Comparison of ENCODE assay signal across 15 cellular contexts in genomic region chr17:57486978-57487377, GRCh38.
DNase-seq lines count a peak whose midpoint lies in the region; ATAC-seq, FAIRE-seq and TF ChIP-seq lines count a peak whose summit lies in the region.
"Had no signal": no experiment of that assay in that cellular context is flagged by ENCODE, and none has a peak within 500 bp of the region (broad histone marks: within the 10 kb centered on the region; RNA-seq: fewer than 3 reads in every experiment).

No MANE protein-coding gene starts in this region.

- H3K27ac ChIP-seq in GM12878 (ENCODE audit: control insufficient read depth, insufficient read depth) (peak overlapping the region; percentile 72), lower lobe of right lung (no peak overlapping the region), vagina (no peak overlapping the region), colonic mucosa (no peak overlapping the region)
- H3K27ac ChIP-seq: Peyer's patch had no signal

- H3K9me3 ChIP-seq in GM12878 (replicated peaks; ENCODE audit: control insufficient read depth, insufficient read depth, low read length) (no peaks in the 10 kb centered on the region), lower lobe of right lung (no peaks in the 10 kb centered on the region), vagina (no peaks in the 10 kb centered on the region), colonic mucosa (no peaks in the 10 kb centered on the region)
- H3K9me3 ChIP-seq: Peyer's patch had no signal

- peak overlapping the region; percentile 57; the same call in 1 of the 2 replicates for H3K4me2 ChIP-seq in GM12878 (ENCODE audit: control insufficient read depth, insufficient read depth)

- SMC1A ChIA-PET in GM12878 (lab: Charles Lee; ENCODE audit: uncharacterized antibody, unreplicated experiment), result interaction anchor here (0.8 to 10.8 kb wide), 16 partner anchors 11 to 244 kb away, joined by 3 to 102 read pairs (median 5); no protein-coding TSS in a partner anchor

- peaks cover 21% of the 10 kb centered on the region for H3K79me2 ChIP-seq in GM12878 (ENCODE audit: control insufficient read depth, insufficient read depth, low read length)

- no peak for ATAC-seq in activated naive CD4-positive, alpha-beta T cell treated with anti-CD3 and anti-CD28 coated beads, Interleukin-2, amount 50 U/mL, for 72 hours
- ATAC-seq in GM12878 (peak; percentile 53), lower lobe of right lung (peak; percentile 40 to 70), HG03565 (IDR thresholded peaks at IDR 0.05; ENCODE audit: unreplicated experiment) (no peak)

- TF ChIP-seq CTCF in GM12878 (IDR thresholded peaks at IDR 0.05 in 2 of 3, conservative IDR thresholded peaks at IDR 0.05 in 1 of 3; ENCODE audit: control insufficient read depth in 2 of 3, extremely low read depth in 1 of 3, insufficient read depth in 1 of 3, low read depth in 3 of 3, low read length in 3 of 3) (no peak), lower lobe of right lung (IDR thresholded peaks at IDR 0.05) (no peak), GM10266 (IDR thresholded peaks at IDR 0.05; ENCODE audit: control insufficient read depth, insufficient read depth, low read depth, missing control alignments) (no peak), vagina (IDR thresholded peaks at IDR 0.05) (no peak), colonic mucosa (IDR thresholded peaks at IDR 0.05) (no peak)

- H4K20me1 ChIP-seq in GM12878 (ENCODE audit: control insufficient read depth, insufficient read depth), result no peaks in the 10 kb centered on the region

- peaks cover 0 to 4% of the 10 kb centered on the region in 2 donors for H3K9me3 Mint-ChIP-seq in activated naive CD4-positive, alpha-beta T cell treated with anti-CD3 and anti-CD28 coated beads, Interleukin-2, amount 50 U/mL, for 72 hours
- no peaks in the 10 kb centered on the region for H3K9me3 Mint-ChIP-seq in activated naive CD4-positive, alpha-beta T cell treated with anti-CD3 and anti-CD28 coated beads, Interleukin-2, amount 10 ng/mL, durations not matched to agents 7 days and 5 days

- POLR2A ChIA-PET in GM12878 (lab: Charles Lee), result interaction anchor here (0.7 to 1.8 kb wide), 9 partner anchors 11 to 114 kb away, joined by 3 to 8 read pairs (median 3); no protein-coding TSS in a partner anchor

- TF ChIP-seq RAD21 in GM12878 (IDR thresholded peaks at IDR 0.05; ENCODE audit: insufficient read depth, low read depth, low read length), result no peak

- H3K9ac ChIP-seq in GM12878 (ENCODE audit: control insufficient read depth, insufficient read depth, low read length), result peak overlapping the region; percentile 8; the same call in 1 of the 2 replicates
- H3K9ac ChIP-seq in colonic mucosa (ENCODE audit: low read depth in 2 of 2, low read length in 2 of 2), result no peak overlapping the region

- H3K27me3 Mint-ChIP-seq in activated naive CD4-positive, alpha-beta T cell treated with anti-CD3 and anti-CD28 coated beads, Interleukin-2, amount 10 ng/mL, durations not matched to agents 7 days and 5 days, result no peaks in the 10 kb centered on the region
- H3K27me3 Mint-ChIP-seq: activated naive CD8-positive, alpha-beta T cell had no signal

- H3K36me3 ChIP-seq in GM12878 (ENCODE audit: control insufficient read depth in 2 of 2, insufficient read depth in 2 of 2, low read length in 1 of 2), result no peaks in the 10 kb centered on the region; a peak in 1 of 4 replicates
- no peaks in the 10 kb centered on the region for H3K36me3 ChIP-seq in lower lobe of right lung
- no peaks in the 10 kb centered on the region for H3K36me3 ChIP-seq in vagina
- no peaks in the 10 kb centered on the region for H3K36me3 ChIP-seq in colonic mucosa
- H3K36me3 ChIP-seq: Peyer's patch had no signal

- TF ChIP-seq POLR2A in GM12878 (IDR thresholded peaks at IDR 0.05; ENCODE audit: low read depth, low read length), result no peak
- TF ChIP-seq POLR2A in vagina (IDR thresholded peaks at IDR 0.05), result no peak

- RAD21 ChIA-PET in GM12878 (lab: Charles Lee; ENCODE audit: unreplicated experiment), result interaction anchor here (0.6 to 5.7 kb wide), 12 partner anchors 15 to 244 kb away, joined by 3 to 28 read pairs (median 4); no protein-coding TSS in a partner anchor

- DNase-seq in activated naive CD4-positive, alpha-beta T cell treated with anti-CD3 and anti-CD28 coated beads, Interleukin-2, amount 50 U/mL, for 72 hours (ENCODE audit: low spot score in 2 of 2), result no peak
- DNase-seq in activated naive CD4-positive, alpha-beta T cell treated with anti-CD3 and anti-CD28 coated beads, Interleukin-2, amount 10 ng/mL, durations not matched to agents 7 days and 5 days, result no peak
- DNase-seq in GM12878 (ENCODE audit: low read depth, low spot score) (no peak), lower lobe of right lung (no peak), GM10266 (ENCODE audit: extremely low spot score) (no peak), vagina (ENCODE audit: extremely low spot score in 2 of 2) (no peak), colonic mucosa (no peak)
- DNase-seq: effector CD4-positive, alpha-beta T cell; GF-D8; NCI-H146; Peyer's patch; stimulated activated CD4-positive, alpha-beta T cell treated with anti-CD3 and anti-CD28 coated beads, Interleukin-2, amount 100 ng/mL, for 48 hours had no signal

- CTCF ChIA-PET in activated naive CD4-positive, alpha-beta T cell treated with anti-CD3 and anti-CD28 coated beads, Interleukin-2, amount 10 ng/mL, durations not matched to agents 7 days and 5 days (lab: Charles Lee), result interaction anchor here (0.7 to 1.0 kb wide), 2 partner anchors 45 to 244 kb away, joined by 3 to 4 read pairs; no protein-coding TSS in a partner anchor
- CTCF ChIA-PET in GM12878 (lab: Yijun Ruan, JAX), result interaction anchor here (0.8 to 3.3 kb wide), 12 partner anchors 13 to 261 kb away, joined by 3 to 17 read pairs (median 6); no protein-coding TSS in a partner anchor

- H3K4me3 ChIP-seq in GM12878 (no peak overlapping the region), lower lobe of right lung (no peak overlapping the region), vagina (no peak overlapping the region), colonic mucosa (no peak overlapping the region)
- H3K4me3 ChIP-seq: hepatocyte, Peyer's patch had no signal

- no peak for FAIRE-seq in GM12878 (lab: Jason Lieb, UNC)

- H3K4me1 ChIP-seq in GM12878 (ENCODE audit: control insufficient read depth, insufficient read depth, low read length) (peaks cover 35% of the 10 kb centered on the region), lower lobe of right lung (peaks cover 10% of the 10 kb centered on the region), vagina (no peaks in the 10 kb centered on the region), colonic mucosa (no peaks in the 10 kb centered on the region)

- no peak overlapping the region for H2AFZ ChIP-seq in GM12878 (ENCODE audit: control insufficient read depth, low read depth, low read length)
- H2AFZ ChIP-seq: hepatocyte had no signal

- in situ Hi-C loops in GM12878 (cut with MboI), result no loop called here

- intact Hi-C loops in GM12878 (cut with micrococcal nuclease; ENCODE audit: unreplicated experiment), result no loop called here
- intact Hi-C loops in lower lobe of right lung (cut with DNase I), result no loop called here
- intact Hi-C loops in vagina (cut with DNase I), result no loop called here
- intact Hi-C loops in colonic mucosa (cut with DNase I), result no loop called here

- peaks cover 28% of the 10 kb centered on the region for H3K4me1 Mint-ChIP-seq in activated naive CD4-positive, alpha-beta T cell treated with anti-CD3 and anti-CD28 coated beads, Interleukin-2, amount 10 ng/mL, durations not matched to agents 7 days and 5 days

- H3K36me3 Mint-ChIP-seq in activated naive CD4-positive, alpha-beta T cell treated with anti-CD3 and anti-CD28 coated beads, Interleukin-2, amount 50 U/mL, for 72 hours, result peaks cover 4 to 5% of the 10 kb centered on the region in 2 donors
- H3K36me3 Mint-ChIP-seq in activated naive CD4-positive, alpha-beta T cell treated with anti-CD3 and anti-CD28 coated beads, Interleukin-2, amount 10 ng/mL, durations not matched to agents 7 days and 5 days, result peaks cover 2% of the 10 kb centered on the region

- no peak for TF ChIP-seq EP300 in GM12878 (IDR thresholded peaks at IDR 0.05; ENCODE audit: borderline replicate concordance in 1 of 2, control insufficient read depth in 1 of 2, low read depth in 2 of 2, low read length in 2 of 2)

- no TSS peak for BruUV-seq in GM12878 (replicated peaks; lab: Mats Ljungman, UMichigan)

- H3K27ac Mint-ChIP-seq in activated naive CD4-positive, alpha-beta T cell treated with anti-CD3 and anti-CD28 coated beads, Interleukin-2, amount 50 U/mL, for 72 hours, result peak overlapping the region; percentile 11 to 30
- H3K27ac Mint-ChIP-seq in activated naive CD4-positive, alpha-beta T cell treated with anti-CD3 and anti-CD28 coated beads, Interleukin-2, amount 10 ng/mL, durations not matched to agents 7 days and 5 days, result no peak overlapping the region
- H3K27ac Mint-ChIP-seq: activated naive CD8-positive, alpha-beta T cell had no signal

- no peak overlapping the region for H3K4me3 Mint-ChIP-seq in activated naive CD4-positive, alpha-beta T cell treated with anti-CD3 and anti-CD28 coated beads, Interleukin-2, amount 10 ng/mL, durations not matched to agents 7 days and 5 days
- H3K4me3 Mint-ChIP-seq: activated naive CD8-positive, alpha-beta T cell had no signal

- H3K27me3 ChIP-seq in GM12878 (replicated peaks in 1 of 2; ENCODE audit: control insufficient read depth in 2 of 2, insufficient read depth in 2 of 2, low read length in 1 of 2) (no peaks in the 10 kb centered on the region), lower lobe of right lung (ENCODE audit: low read depth) (no peaks in the 10 kb centered on the region), vagina (no peaks in the 10 kb centered on the region), colonic mucosa (no peaks in the 10 kb centered on the region)
- H3K27me3 ChIP-seq: hepatocyte, Peyer's patch had no signal

- WGBS in GM12878 (ENCODE audit: insufficient coverage, insufficient replicate concordance, low lambda C conversion rate, missing lambda C conversion rate), result 87% methylated on average over 5 of the region's 5 CpGs

TF ChIP-seq in GM12878, 131 proteins besides CTCF, POLR2A, EP300 and RAD21:
- TF ChIP-seq SPI1 (IDR thresholded peaks at IDR 0.05; ENCODE audit: borderline replicate concordance, insufficient read depth, low read depth, low read length) (peak; percentile 66), EGR1 (IDR thresholded peaks at IDR 0.05; ENCODE audit: borderline replicate concordance in 1 of 2, low read depth in 2 of 2, low read length in 2 of 2) (no peak), POLR2AphosphoS5 (IDR thresholded peaks at IDR 0.05; ENCODE audit: low read length) (peak; percentile 60)

Comparison
In these comparisons a context has a peak if more than half of its experiments do, and no peak if none do; other contexts are left out.
1. ATAC-seq: peak in GM12878 (single experiment) and lower lobe of right lung (2 of 2); none in activated naive CD4-positive, alpha-beta T cell treated with anti-CD3 and anti-CD28 coated beads, Interleukin-2, amount 50 U/mL, for 72 hours (0 of 2) and HG03565 (single experiment).